In the genomic region with DNA sequence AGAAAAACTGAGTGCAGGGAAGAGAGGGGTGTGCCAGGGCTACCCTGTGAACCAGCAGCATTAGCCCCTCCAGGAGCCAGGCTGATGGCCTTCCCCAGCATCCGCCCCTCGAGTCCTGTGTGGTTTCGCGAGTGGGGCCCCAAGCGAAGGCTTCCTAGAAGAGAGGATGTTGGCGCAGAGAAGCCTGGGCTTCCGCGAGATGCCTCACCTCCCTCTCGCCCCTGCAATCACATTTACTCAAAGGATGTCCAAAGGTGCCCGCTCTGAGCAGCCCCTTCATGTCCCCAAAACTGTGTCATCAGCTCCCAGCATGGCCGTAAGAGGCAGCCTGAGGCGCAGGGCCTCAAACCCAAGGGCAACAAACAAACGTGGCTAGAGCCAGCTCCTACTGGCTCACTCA, we compare ENCODE assay signal across 11 cellular contexts.
A peak's percentile ranks its signal among the peaks of the same experiment; 100 is the strongest.
DNase-seq lines count a peak whose midpoint lies in the region; ATAC-seq and TF ChIP-seq lines count a peak whose summit lies in the region.
"Had no signal": no experiment of that assay in that cellular context is flagged by ENCODE, and none has a peak within 500 bp of the region (broad histone marks: within the 10 kb centered on the region; RNA-seq: fewer than 3 reads in every experiment).

No MANE protein-coding gene starts in this region.

- no peak for TF ChIP-seq CTCF in CD4-positive, alpha-beta T cell (IDR thresholded peaks at IDR 0.05)

- no peaks in the 10 kb centered on the region for H3K36me3 Mint-ChIP-seq in CD4-positive, alpha-beta T cell (ENCODE audit: low read depth)
- peaks cover 74% of the 10 kb centered on the region for H3K36me3 Mint-ChIP-seq in activated CD4-positive, alpha-beta memory T cell treated with anti-CD3 and anti-CD28 coated beads, Interleukin-2, amount 10 ng/mL, durations not matched to agents 7 days and 5 days (ENCODE audit: low read depth)

- no peaks in the 10 kb centered on the region for H3K27me3 Mint-ChIP-seq in CD4-positive, alpha-beta T cell
- H3K27me3 Mint-ChIP-seq in activated CD4-positive, alpha-beta memory T cell treated with anti-CD3 and anti-CD28 coated beads, Interleukin-2, amount 10 ng/mL, durations not matched to agents 7 days and 5 days, result no peaks in the 10 kb centered on the region

- no peaks in the 10 kb centered on the region for H3K9me3 Mint-ChIP-seq in CD4-positive, alpha-beta T cell
- peaks cover 2% of the 10 kb centered on the region for H3K9me3 Mint-ChIP-seq in activated CD4-positive, alpha-beta memory T cell treated with anti-CD3 and anti-CD28 coated beads, Interleukin-2, amount 10 ng/mL, durations not matched to agents 7 days and 5 days

- H3K27ac ChIP-seq in CD4-positive, alpha-beta T cell (ENCODE audit: low read depth, low read length), result peak overlapping the region; percentile 23
- peak overlapping the region; percentile 98 for H3K27ac ChIP-seq in caudate nucleus (ENCODE audit: low read depth, low read length)
- H3K27ac ChIP-seq: SJSA1 had no signal

- H3K4me1 Mint-ChIP-seq in CD4-positive, alpha-beta T cell (ENCODE audit: low read depth), result peaks cover 73% of the 10 kb centered on the region
- H3K4me1 Mint-ChIP-seq in activated CD4-positive, alpha-beta memory T cell treated with anti-CD3 and anti-CD28 coated beads, Interleukin-2, amount 10 ng/mL, durations not matched to agents 7 days and 5 days, result peaks cover 85% of the 10 kb centered on the region

- no peaks in the 10 kb centered on the region for H3K27me3 ChIP-seq in CD4-positive, alpha-beta T cell (ENCODE audit: control insufficient read depth, insufficient read depth, low read length)
- H3K27me3 ChIP-seq: SJSA1 had no signal

- ATAC-seq in CD4-positive, alpha-beta T cell (ENCODE audit: poor library complexity), result peak; percentile 57
- ATAC-seq in GM18502 (IDR thresholded peaks at IDR 0.05; ENCODE audit: poor library complexity, unreplicated experiment) (no peak), GM18870 (IDR thresholded peaks at IDR 0.05; ENCODE audit: unreplicated experiment) (no peak)

- H3K27ac Mint-ChIP-seq in CD4-positive, alpha-beta T cell, result peak overlapping the region; percentile 82
- H3K27ac Mint-ChIP-seq in activated CD4-positive, alpha-beta memory T cell treated with anti-CD3 and anti-CD28 coated beads, Interleukin-2, amount 10 ng/mL, durations not matched to agents 7 days and 5 days, result peak overlapping the region; percentile 95

- CTCF ChIA-PET in CD4-positive, alpha-beta T cell (lab: Charles Lee), result no interaction called here
- CTCF ChIA-PET in activated CD4-positive, alpha-beta memory T cell treated with anti-CD3 and anti-CD28 coated beads, Interleukin-2, amount 10 ng/mL, durations not matched to agents 7 days and 5 days (lab: Charles Lee), result interaction anchor here (0.8 to 1.7 kb wide), 6 partner anchors 13 to 161 kb away, joined by 3 to 4 read pairs (median 4); no protein-coding TSS in a partner anchor

- no peaks in the 10 kb centered on the region for H3K9me3 ChIP-seq in CD4-positive, alpha-beta T cell (ENCODE audit: control insufficient read depth, low read length)
- H3K9me3 ChIP-seq: SJSA1 had no signal

- DNase-seq in CD4-positive, alpha-beta T cell, result peak in 9 of 10 experiments; percentile 17 to 50 (median 34)
- DNase-seq in activated CD4-positive, alpha-beta memory T cell treated with anti-CD3 and anti-CD28 coated beads, Interleukin-2, amount 10 ng/mL, durations not matched to agents 7 days and 5 days, result peak; percentile 82
- no peak for DNase-seq in caudate nucleus (lab: John Stamatoyannopoulos, UW)
- peak; percentile 31 to 34 for DNase-seq in stimulated activated CD4-positive, alpha-beta T cell treated with anti-CD3 and anti-CD28 coated beads, Interleukin-2, amount 100 ng/mL, for 48 hours
- no peak for DNase-seq in OCI-M2 (lab: John Stamatoyannopoulos, UW; ENCODE audit: unreplicated experiment)
- DNase-seq in superior temporal gyrus (ENCODE audit: extremely low spot score), result no peak
- DNase-seq: midbrain, NCI-H1694 treated with DMSO at 0.1 percent for 48 hours had no signal

- POLR2A ChIA-PET in CD4-positive, alpha-beta T cell (lab: Charles Lee), result interaction anchor here (1.0 kb wide), 2 partner anchors 14 to 23 kb away, joined by 3 read pairs; no protein-coding TSS in a partner anchor
- POLR2A ChIA-PET in activated CD4-positive, alpha-beta memory T cell treated with anti-CD3 and anti-CD28 coated beads, Interleukin-2, amount 10 ng/mL, durations not matched to agents 7 days and 5 days (lab: Charles Lee), result interaction anchor here (0.6 to 5.2 kb wide), 15 partner anchors 9 to 111 kb away, joined by 3 to 38 read pairs (median 4); a partner anchor contains a TSS

- peak overlapping the region; percentile 61 for H3K4me3 Mint-ChIP-seq in CD4-positive, alpha-beta T cell
- H3K4me3 Mint-ChIP-seq in activated CD4-positive, alpha-beta memory T cell treated with anti-CD3 and anti-CD28 coated beads, Interleukin-2, amount 10 ng/mL, durations not matched to agents 7 days and 5 days, result peak overlapping the region; percentile 46

- intact Hi-C loops in CD4-positive, alpha-beta T cell (cut with DNase I, micrococcal nuclease), result loop anchor here in 1 of 2 experiments (5.0 kb wide), 1 partner anchor 111 kb away; a partner anchor contains a TSS

Comparison
In these comparisons a context has a peak if more than half of its experiments do, and no peak if none do; other contexts are left out.
1. DNase-seq: peak in CD4-positive, alpha-beta T cell (9 of 10), activated CD4-positive, alpha-beta memory T cell treated with anti-CD3 and anti-CD28 coated beads, Interleukin-2, amount 10 ng/mL, durations not matched to agents 7 days and 5 days (single experiment) and stimulated activated CD4-positive, alpha-beta T cell treated with anti-CD3 and anti-CD28 coated beads, Interleukin-2, amount 100 ng/mL, for 48 hours (2 of 2); none in caudate nucleus (0 of 61), OCI-M2 (single experiment) and superior temporal gyrus (single experiment).